In genomic region chr9:8611153-8611552, GRCh38 we compare ENCODE assay signal across 7 cellular contexts.
"Had no signal": no experiment of that assay in that cellular context is flagged by ENCODE, and none has a peak within 500 bp of the region (broad histone marks: within the 10 kb centered on the region; RNA-seq: fewer than 3 reads in every experiment).

No MANE protein-coding gene starts in this region.

- FAIRE-seq: G401.6, GM12891, GM12892, GM18507, GM19239 had no signal

- DNase-seq: GDM1, GF-D8 had no signal
